Comparison of ENCODE assay signal across 8 cellular contexts in genomic region chr12:95072900-95073697, GRCh38. TPM values are rescaled to one million over a fixed set of nuclear protein-coding genes. Genes with fewer than 3 reads are reported as not detected.
DNase-seq lines count a peak whose midpoint lies in the region; ATAC-seq, FAIRE-seq and TF ChIP-seq lines count a peak whose summit lies in the region.

NR2C1 (minus strand) TSS chr12:95073618; CDS start chr12:95067384, 6,234 bp downstream.

- no peaks in the 10 kb centered on the region for H3K9me3 Mint-ChIP-seq in astrocyte (ENCODE audit: unreplicated experiment)

- H3K27me3 ChIP-seq in astrocyte (ENCODE audit: insufficient read depth, low read length) (no peaks in the 10 kb centered on the region), rectal smooth muscle tissue (ENCODE audit: control insufficient read depth, insufficient read depth, low read length) (no peaks in the 10 kb centered on the region)

- peak within 1 kb of the TSS; percentile 94 for H3K27ac Mint-ChIP-seq in astrocyte (ENCODE audit: unreplicated experiment)

- peaks cover 42% of the 10 kb centered on the region for H3K79me2 ChIP-seq in astrocyte (ENCODE audit: insufficient read depth, low read length)

- no peaks in the 10 kb centered on the region for H3K9me3 ChIP-seq in astrocyte (ENCODE audit: insufficient read depth, low read depth, low read length)

- peaks cover 1% of the 10 kb centered on the region for H3K36me3 Mint-ChIP-seq in astrocyte (ENCODE audit: low read depth, unreplicated experiment)

- no peaks in the 10 kb centered on the region for H3K4me1 Mint-ChIP-seq in astrocyte (ENCODE audit: low read depth, unreplicated experiment)

- H4K20me1 ChIP-seq in astrocyte (ENCODE audit: insufficient read depth, low read length), result peaks cover 8% of the 10 kb centered on the region

- H3K4me3 Mint-ChIP-seq in astrocyte (ENCODE audit: unreplicated experiment), result peak within 1 kb of the TSS; percentile 97

- H3K36me3 ChIP-seq in astrocyte (ENCODE audit: insufficient read depth, low read length) (peaks cover 7% of the 10 kb centered on the region), rectal smooth muscle tissue (ENCODE audit: control insufficient read depth, insufficient read depth, low read length) (no peaks in the 10 kb centered on the region)

- H2AFZ ChIP-seq in astrocyte (ENCODE audit: low read depth, low read length), result peak within 1 kb of the TSS; percentile 79

- H3K27me3 Mint-ChIP-seq in astrocyte (ENCODE audit: low read depth, unreplicated experiment), result no peaks in the 10 kb centered on the region

- DNase-seq in NCI-H2029 (lab: John Stamatoyannopoulos, UW) (peak; percentile 92), T-helper 22 cell (ENCODE audit: low read depth) (peak; percentile 90), astrocyte (ENCODE audit: low read depth) (peak; percentile 84), hepatic stellate cell (ENCODE audit: low spot score) (peak; percentile 97), NCI-H1048 (lab: John Stamatoyannopoulos, UW) (no peak)

- FAIRE-seq in astrocyte (lab: Jason Lieb, UNC), result peak; percentile 17

- peak; percentile 97 for ATAC-seq in GM18498 (IDR thresholded peaks at IDR 0.05; ENCODE audit: unreplicated experiment)
- ATAC-seq in HG02943 (IDR thresholded peaks at IDR 0.05; ENCODE audit: low read depth, unreplicated experiment), result peak; percentile 95

- peak within 1 kb of the TSS; percentile 88 for H3K9ac ChIP-seq in astrocyte (ENCODE audit: low read length)
- peak within 1 kb of the TSS; percentile 59 for H3K9ac ChIP-seq in rectal smooth muscle tissue (ENCODE audit: low read length)

- H3K4me3 ChIP-seq in astrocyte (ENCODE audit: insufficient read depth, low read depth, low read length) (peak within 1 kb of the TSS; percentile 74), rectal smooth muscle tissue (ENCODE audit: low read length) (peak within 1 kb of the TSS; percentile 88)

- H3K4me1 ChIP-seq in astrocyte (ENCODE audit: insufficient read depth, low read length), result peaks cover 3% of the 10 kb centered on the region
- H3K4me1 ChIP-seq in rectal smooth muscle tissue (ENCODE audit: control insufficient read depth, insufficient read depth, low read length), result no peaks in the 10 kb centered on the region

- H3K27ac ChIP-seq in astrocyte (ENCODE audit: low read depth, low read length) (peak within 1 kb of the TSS; percentile 68), rectal smooth muscle tissue (ENCODE audit: low read depth, low read length) (peak within 1 kb of the TSS; percentile 83)

- H3K4me2 ChIP-seq in astrocyte (ENCODE audit: low read length), result peak within 1 kb of the TSS; percentile 87

- no peak for TF ChIP-seq CTCF in astrocyte (IDR thresholded peaks at IDR 0.05; ENCODE audit: insufficient read depth, low read depth, low read length)

RNA-seq across cellular contexts. Expression of gene NR2C1, which starts in this region (rescaled TPM):
- 44.3 and 46.3 TPM in 2 replicates for total RNA-seq in astrocyte
